ENCODE assay signal across 7 cellular contexts in the genomic region with DNA sequence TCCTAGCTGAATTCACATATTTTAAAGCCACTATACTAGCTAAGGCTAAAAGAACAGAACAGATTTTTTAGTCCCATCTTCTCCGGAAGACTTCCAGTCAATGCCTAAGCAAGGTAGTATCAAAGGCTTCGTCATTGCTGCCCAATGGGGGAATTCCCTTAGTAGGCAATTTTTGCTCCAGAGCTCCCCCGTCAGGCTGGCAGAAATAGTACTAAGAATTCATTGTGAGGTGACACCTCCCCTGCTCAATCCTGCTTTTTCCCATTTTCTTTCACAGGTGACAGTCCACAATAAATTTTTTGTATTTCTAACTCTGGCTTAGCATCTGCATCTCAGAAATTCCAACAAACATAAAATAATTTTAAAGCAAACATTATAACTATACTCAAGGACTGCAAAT. TPM values are rescaled to one million over a fixed set of nuclear protein-coding genes. Genes with fewer than 3 reads are reported as not detected.
DNase-seq lines count a peak whose midpoint lies in the region; ATAC-seq and TF ChIP-seq lines count a peak whose summit lies in the region.

No MANE protein-coding gene starts in this region.

- H2AFZ ChIP-seq in osteoblast (ENCODE audit: low read length) = no peak overlapping the region

- no peaks in the 10 kb centered on the region for H3K9me3 ChIP-seq in osteoblast (ENCODE audit: low read depth, low read length)

- no peak overlapping the region for H3K4me3 ChIP-seq in osteoblast (ENCODE audit: insufficient read depth, low read length)

- H3K4me2 ChIP-seq in osteoblast (ENCODE audit: insufficient read depth, low read length) = no peak overlapping the region

- no peaks in the 10 kb centered on the region for H3K27me3 ChIP-seq in osteoblast (ENCODE audit: insufficient read depth, low read length)

- DNase-seq in ELF-1 (ENCODE audit: low read depth, low spot score) = peak; percentile 18
- peak; percentile 56 for DNase-seq in HT-29 (ENCODE audit: low spot score)
- DNase-seq in activated CD4-positive, alpha-beta T cell treated with anti-CD3 and anti-CD28 coated beads, Interleukin-2, amount 50 U/mL, for 48 hours = peak; percentile 43 to 63
- no peak for DNase-seq in osteoblast (ENCODE audit: insufficient read length, low spot score, missing footprints)
- no peak for DNase-seq in inferior parietal cortex (ENCODE audit: extremely low spot score)

- peak; percentile 42 for TF ChIP-seq CTCF in osteoblast (IDR thresholded peaks at IDR 0.05; ENCODE audit: extremely low read depth, low read depth, low read length)

- H3K79me2 ChIP-seq in osteoblast (ENCODE audit: insufficient read depth, low read length) = no peaks in the 10 kb centered on the region

- no peak overlapping the region for H3K27ac ChIP-seq in osteoblast (ENCODE audit: low read depth, low read length)

- no peaks in the 10 kb centered on the region for H3K36me3 ChIP-seq in osteoblast (ENCODE audit: insufficient read depth, low read length)

- no peaks in the 10 kb centered on the region for H3K4me1 ChIP-seq in osteoblast (ENCODE audit: insufficient read depth, low read length)

- no peaks in the 10 kb centered on the region for H4K20me1 ChIP-seq in osteoblast (ENCODE audit: insufficient read depth, low read length)

- no peak for ATAC-seq in HG03159 (IDR thresholded peaks at IDR 0.05; ENCODE audit: unreplicated experiment)
- no peak for ATAC-seq in GM18909 (IDR thresholded peaks at IDR 0.05; ENCODE audit: poor library complexity, unreplicated experiment)

RNA-seq across cellular contexts. Expression of a gene that starts 52.8 kb away (rescaled TPM):
- 68.8 and 78.6 TPM in 2 replicates for total RNA-seq in HT-29 (2014; rRNA removed; shearing (Covaris generic))
- 70.1 and 81.1 TPM in 2 replicates for total RNA-seq in osteoblast

Comparison
In these comparisons a context has a peak if more than half of its experiments do, and no peak if none do; other contexts are left out.
1. DNase-seq: peak in ELF-1 (single experiment), HT-29 (single experiment) and activated CD4-positive, alpha-beta T cell treated with anti-CD3 and anti-CD28 coated beads, Interleukin-2, amount 50 U/mL, for 48 hours (2 of 2); none in osteoblast (single experiment) and inferior parietal cortex (single experiment).